Comparison of ENCODE assay signal across 19 cellular contexts in genomic region chr22:19359554-19360299, GRCh38.
"Had no signal": no experiment of that assay in that cellular context is flagged by ENCODE, and none has a peak within 500 bp of the region (broad histone marks: within the 10 kb centered on the region; RNA-seq: fewer than 3 reads in every experiment).

No MANE protein-coding gene starts in this region.

- H3K4me3 Mint-ChIP-seq: activated CD4-positive, alpha-beta T cell treated with anti-CD3 and anti-CD28 coated beads, Interleukin-2, amount 10 ng/mL, durations not matched to agents 24 days and 14 days; activated CD8-positive, alpha-beta T cell treated with anti-CD3 and anti-CD28 coated beads for 36 hours; activated T-helper 17 cell treated with anti-CD3 and anti-CD28 coated beads, Interleukin-2, amount 50 U/mL, for 72 hours had no signal

- H3K4me1 Mint-ChIP-seq: activated CD4-positive, alpha-beta T cell treated with anti-CD3 and anti-CD28 coated beads, Interleukin-2, amount 10 ng/mL, durations not matched to agents 24 days and 14 days; activated T-helper 17 cell treated with anti-CD3 and anti-CD28 coated beads, Interleukin-2, amount 50 U/mL, for 72 hours had no signal

- ATAC-seq: activated CD8-positive, alpha-beta T cell treated with anti-CD3 and anti-CD28 coated beads for 36 hours; activated T-helper 17 cell treated with anti-CD3 and anti-CD28 coated beads, Interleukin-2, amount 50 U/mL, for 72 hours; gastrocnemius medialis; left ventricle myocardium superior; sciatic nerve; upper lobe of right lung had no signal

- H3K27ac Mint-ChIP-seq: activated CD4-positive, alpha-beta T cell treated with anti-CD3 and anti-CD28 coated beads, Interleukin-2, amount 10 ng/mL, durations not matched to agents 24 days and 14 days; activated CD8-positive, alpha-beta T cell treated with anti-CD3 and anti-CD28 coated beads for 36 hours; activated T-helper 17 cell treated with anti-CD3 and anti-CD28 coated beads, Interleukin-2, amount 50 U/mL, for 72 hours had no signal

- H3K9me3 Mint-ChIP-seq: activated CD4-positive, alpha-beta T cell treated with anti-CD3 and anti-CD28 coated beads, Interleukin-2, amount 10 ng/mL, durations not matched to agents 24 days and 14 days; activated CD8-positive, alpha-beta T cell treated with anti-CD3 and anti-CD28 coated beads for 36 hours; activated T-helper 17 cell treated with anti-CD3 and anti-CD28 coated beads, Interleukin-2, amount 50 U/mL, for 72 hours had no signal

- DNase-seq: activated CD4-positive, alpha-beta T cell treated with anti-CD3 and anti-CD28 coated beads, Interleukin-2, amount 10 ng/mL, durations not matched to agents 24 days and 14 days; activated CD4-positive, CD25-positive, alpha-beta regulatory T cell; activated CD8-positive, alpha-beta T cell treated with anti-CD3 and anti-CD28 coated beads for 36 hours; activated naive CD4-positive, alpha-beta T cell; activated T-cell treated with anti-CD3 and anti-CD28 coated beads, Interleukin-2, amount 50 U/mL, for 1 hour; aorta; brain microvascular endothelial cell; central memory CD4-positive, alpha-beta T cell; cortex of kidney; gastrocnemius medialis; kidney glomerular epithelial cell; left ventricle myocardium superior; SK-N-SH; spleen; stimulated activated CD4-positive, alpha-beta T cell treated with anti-CD3 and anti-CD28 coated beads, Interleukin-4, amount 100 ng/mL, for 4 hours; testis; upper lobe of right lung had no signal

- H3K27me3 Mint-ChIP-seq: activated CD4-positive, alpha-beta T cell treated with anti-CD3 and anti-CD28 coated beads, Interleukin-2, amount 10 ng/mL, durations not matched to agents 24 days and 14 days; activated CD8-positive, alpha-beta T cell treated with anti-CD3 and anti-CD28 coated beads for 36 hours; activated T-helper 17 cell treated with anti-CD3 and anti-CD28 coated beads, Interleukin-2, amount 50 U/mL, for 72 hours had no signal
